In genomic region chr10:129272171-129272570, GRCh38 we compare ENCODE assay signal across 26 cellular contexts.
"Had no signal": no experiment of that assay in that cellular context is flagged by ENCODE, and none has a peak within 500 bp of the region (broad histone marks: within the 10 kb centered on the region; RNA-seq: fewer than 3 reads in every experiment).

No MANE protein-coding gene starts in this region.

- H3K9me3 ChIP-seq: breast epithelium, Peyer's patch had no signal

- H3K4me3 ChIP-seq: breast epithelium, Peyer's patch had no signal

- H3K36me3 ChIP-seq: breast epithelium, Peyer's patch had no signal

- H3K27ac Mint-ChIP-seq: activated CD8-positive, alpha-beta T cell treated with anti-CD3 and anti-CD28 coated beads for 36 hours; activated naive CD4-positive, alpha-beta T cell treated with anti-CD3 and anti-CD28 coated beads, Interleukin-2, amount 50 U/mL, for 24 hours; activated T-helper 1 cell treated with anti-CD3 and anti-CD28 coated beads, Interleukin-12 subunit alpha, Interleukin-12 subunit beta, Interleukin-2, Interleukin-4 antibody, amounts not matched to agents 30 ng/mL and 10 ng/mL and 1 ng/mL, durations not matched to agents 14 hours and 24 hours and 36 hours; T-helper 1 cell treated with Interleukin-12 subunit alpha and Interleukin-12 subunit beta and Interleukin-4 antibody, amounts not matched to agents 30 μg/mL and 1 μg/mL, for 36 hours had no signal

- H3K36me3 Mint-ChIP-seq: activated naive CD4-positive, alpha-beta T cell treated with anti-CD3 and anti-CD28 coated beads, Interleukin-2, amount 50 U/mL, for 24 hours had no signal

- DNase-seq: activated CD4-positive, alpha-beta T cell treated with anti-CD3 and anti-CD28 coated beads for 4 hours; activated CD8-positive, alpha-beta memory T cell treated with anti-CD3 and anti-CD28 coated beads, Interleukin-2, amount 50 U/mL, for 48 hours; activated CD8-positive, alpha-beta T cell treated with anti-CD3 and anti-CD28 coated beads for 36 hours; activated effector memory CD4-positive, alpha-beta T cell treated with Interleukin-2 at 50 U/mL for 16 hours; activated naive CD4-positive, alpha-beta T cell; activated T-cell treated with anti-CD3 and anti-CD28 coated beads, Interleukin-2, amount 50 U/mL, for 1 hour; aorta; central memory CD4-positive, alpha-beta T cell; KG1; NCI-H1048; NCI-H146; NCI-H187 treated with DMSO at 0.1 percent for 48 hours; NCI-H2081 treated with DMSO at 0.1 percent for 48 hours; NCI-H2171; NCI-H2227 treated with DMSO at 0.1 percent for 48 hours; NCI-H446 treated with DMSO at 0.1 percent for 48 hours; NCI-H526; NCI-H774; Peyer's patch; SHP77 treated with DMSO at 0.1 percent for 48 hours had no signal

- H3K4me3 Mint-ChIP-seq: activated CD8-positive, alpha-beta T cell treated with anti-CD3 and anti-CD28 coated beads for 36 hours; activated naive CD4-positive, alpha-beta T cell treated with anti-CD3 and anti-CD28 coated beads, Interleukin-2, amount 50 U/mL, for 24 hours; activated T-helper 1 cell treated with anti-CD3 and anti-CD28 coated beads, Interleukin-12 subunit alpha, Interleukin-12 subunit beta, Interleukin-2, Interleukin-4 antibody, amounts not matched to agents 30 ng/mL and 10 ng/mL and 1 ng/mL, durations not matched to agents 14 hours and 24 hours and 36 hours; T-helper 1 cell treated with Interleukin-12 subunit alpha and Interleukin-12 subunit beta and Interleukin-4 antibody, amounts not matched to agents 30 μg/mL and 1 μg/mL, for 36 hours had no signal

- ATAC-seq: activated CD4-positive, CD25-positive, alpha-beta regulatory T cell treated with anti-CD3 and anti-CD28 coated beads, Interleukin-2, amount 50 U/mL, for 24 hours; activated CD8-positive, alpha-beta T cell treated with anti-CD3 and anti-CD28 coated beads for 36 hours had no signal

- H3K27me3 ChIP-seq: breast epithelium, Peyer's patch had no signal

- H3K9me3 Mint-ChIP-seq: activated CD8-positive, alpha-beta T cell treated with anti-CD3 and anti-CD28 coated beads for 36 hours; activated naive CD4-positive, alpha-beta T cell treated with anti-CD3 and anti-CD28 coated beads, Interleukin-2, amount 50 U/mL, for 24 hours; activated T-helper 1 cell treated with anti-CD3 and anti-CD28 coated beads, Interleukin-12 subunit alpha, Interleukin-12 subunit beta, Interleukin-2, Interleukin-4 antibody, amounts not matched to agents 30 ng/mL and 10 ng/mL and 1 ng/mL, durations not matched to agents 14 hours and 24 hours and 36 hours; T-helper 1 cell treated with Interleukin-12 subunit alpha and Interleukin-12 subunit beta and Interleukin-4 antibody, amounts not matched to agents 30 μg/mL and 1 μg/mL, for 36 hours had no signal

- H3K27ac ChIP-seq: breast epithelium, Peyer's patch, RWPE1 had no signal

- H3K4me1 ChIP-seq: breast epithelium, Peyer's patch had no signal
